1 cellular context compared by ENCODE assay signal in the genomic region with DNA sequence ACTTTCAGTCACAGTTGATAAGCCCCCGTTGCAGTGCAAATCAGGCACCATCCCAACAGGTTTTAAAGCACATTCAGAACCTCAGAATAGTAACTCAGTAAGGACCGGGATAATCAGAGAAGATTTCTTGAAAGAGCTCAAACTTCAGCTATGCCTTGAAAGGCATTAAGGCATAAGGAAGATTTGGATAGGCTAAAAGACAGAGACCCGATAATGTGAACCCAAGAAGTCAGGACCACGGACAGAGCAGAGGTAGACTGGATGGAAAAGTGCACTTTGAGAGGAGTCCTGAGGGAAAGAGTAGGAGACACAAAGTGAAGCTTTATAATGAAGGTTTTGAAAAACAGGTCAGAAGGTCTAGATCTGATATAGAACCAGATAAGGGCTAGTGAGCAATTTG.
TF ChIP-seq lines count a peak whose summit lies in the region.

No MANE protein-coding gene starts in this region.

TF ChIP-seq in HepG2, 621 proteins besides CTCF, POLR2A, EP300 and RAD21 (continued from another document):
- TF ChIP-seq REST (IDR thresholded peaks at IDR 0.05; ENCODE audit: borderline replicate concordance in 1 of 2, low read depth in 1 of 2, low read length in 2 of 2), result peak; percentile 70 to 98
- TF ChIP-seq RFX3 (CRISPR knock-in tag; IDR thresholded peaks at IDR 0.05), result no peak
- TF ChIP-seq ZNF607 (CRISPR knock-in tag; IDR thresholded peaks at IDR 0.05; ENCODE audit: borderline replicate concordance), result no peak
- TF ChIP-seq KLF6 (CRISPR knock-in tag; IDR thresholded peaks at IDR 0.05), result 0 out of 2 replicates have a peak, but pooled peaks have one; percentile 43
- TF ChIP-seq WIZ (CRISPR knock-in tag; IDR thresholded peaks at IDR 0.05), result peak; percentile 80; the same call in 1 of the 2 replicates
- TF ChIP-seq, protein P1, sequence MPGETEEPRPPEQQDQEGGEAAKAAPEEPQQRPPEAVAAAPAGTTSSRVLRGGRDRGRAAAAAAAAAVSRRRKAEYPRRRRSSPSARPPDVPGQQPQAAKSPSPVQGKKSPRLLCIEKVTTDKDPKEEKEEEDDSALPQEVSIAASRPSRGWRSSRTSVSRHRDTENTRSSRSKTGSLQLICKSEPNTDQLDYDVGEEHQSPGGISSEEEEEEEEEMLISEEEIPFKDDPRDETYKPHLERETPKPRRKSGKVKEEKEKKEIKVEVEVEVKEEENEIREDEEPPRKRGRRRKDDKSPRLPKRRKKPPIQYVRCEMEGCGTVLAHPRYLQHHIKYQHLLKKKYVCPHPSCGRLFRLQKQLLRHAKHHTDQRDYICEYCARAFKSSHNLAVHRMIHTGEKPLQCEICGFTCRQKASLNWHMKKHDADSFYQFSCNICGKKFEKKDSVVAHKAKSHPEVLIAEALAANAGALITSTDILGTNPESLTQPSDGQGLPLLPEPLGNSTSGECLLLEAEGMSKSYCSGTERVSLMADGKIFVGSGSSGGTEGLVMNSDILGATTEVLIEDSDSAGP (CRISPR knock-in tag; IDR thresholded peaks at IDR 0.05; ENCODE audit: borderline replicate concordance), result no peak
- peak; percentile 98 for TF ChIP-seq MIER2 (CRISPR knock-in tag; IDR thresholded peaks at IDR 0.05)
- 0 out of 2 replicates have a peak, but pooled peaks have one; percentile 25 for TF ChIP-seq PPARG (CRISPR knock-in tag; conservative IDR thresholded peaks at IDR 0.05)
- peak; percentile 92 for TF ChIP-seq EHMT2 (IDR thresholded peaks at IDR 0.05; ENCODE audit: borderline replicate concordance, low read depth, low read length)
- 0 out of 4 replicates have a peak, but pooled peaks of 1 of the 2 experiments have one; percentile 24 for TF ChIP-seq KLF16 (CRISPR knock-in tag; IDR thresholded peaks at IDR 0.05)
- peak; percentile 80; the same call in 1 of the 2 replicates for TF ChIP-seq TSC22D2 (CRISPR knock-in tag; IDR thresholded peaks at IDR 0.05; ENCODE audit: borderline replicate concordance)
- 0 out of 2 replicates have a peak, but pooled peaks have one; percentile 17 for TF ChIP-seq RARA (CRISPR knock-in tag; IDR thresholded peaks at IDR 0.05)
- TF ChIP-seq TBP (CRISPR knock-in tag; IDR thresholded peaks at IDR 0.05), result no peak
- TF ChIP-seq ZBTB7B (CRISPR knock-in tag; IDR thresholded peaks at IDR 0.05), result no peak
- 0 out of 2 replicates have a peak, but pooled peaks have one; percentile 49 for TF ChIP-seq HDAC2 (CRISPR knock-in tag; IDR thresholded peaks at IDR 0.05)
- TF ChIP-seq ZNF615 (CRISPR knock-in tag; IDR thresholded peaks at IDR 0.05; ENCODE audit: borderline replicate concordance), result no peak
- no peak for TF ChIP-seq SNRNP70 (IDR thresholded peaks at IDR 0.05; ENCODE audit: low read depth, low read length)
- TF ChIP-seq HNF4A (CRISPR knock-in tag; IDR thresholded peaks at IDR 0.05), result no peak
- TF ChIP-seq, protein P2, sequence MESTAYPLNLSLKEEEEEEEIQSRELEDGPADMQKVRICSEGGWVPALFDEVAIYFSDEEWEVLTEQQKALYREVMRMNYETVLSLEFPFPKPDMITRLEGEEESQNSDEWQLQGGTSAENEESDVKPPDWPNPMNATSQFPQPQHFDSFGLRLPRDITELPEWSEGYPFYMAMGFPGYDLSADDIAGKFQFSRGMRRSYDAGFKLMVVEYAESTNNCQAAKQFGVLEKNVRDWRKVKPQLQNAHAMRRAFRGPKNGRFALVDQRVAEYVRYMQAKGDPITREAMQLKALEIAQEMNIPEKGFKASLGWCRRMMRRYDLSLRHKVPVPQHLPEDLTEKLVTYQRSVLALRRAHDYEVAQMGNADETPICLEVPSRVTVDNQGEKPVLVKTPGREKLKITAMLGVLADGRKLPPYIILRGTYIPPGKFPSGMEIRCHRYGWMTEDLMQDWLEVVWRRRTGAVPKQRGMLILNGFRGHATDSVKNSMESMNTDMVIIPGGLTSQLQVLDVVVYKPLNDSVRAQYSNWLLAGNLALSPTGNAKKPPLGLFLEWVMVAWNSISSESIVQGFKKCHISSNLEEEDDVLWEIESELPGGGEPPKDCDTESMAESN (CRISPR knock-in tag; conservative IDR thresholded peaks at IDR 0.05), result no peak
- TF ChIP-seq NRL (CRISPR knock-in tag; IDR thresholded peaks at IDR 0.05; ENCODE audit: borderline replicate concordance), result no peak
- peak; percentile 15; the same call in 1 of the 2 replicates for TF ChIP-seq SAP130 (CRISPR knock-in tag; IDR thresholded peaks at IDR 0.05; ENCODE audit: low read depth)
- TF ChIP-seq ZNF644 (CRISPR knock-in tag; IDR thresholded peaks at IDR 0.05; ENCODE audit: low read depth), result 0 out of 2 replicates have a peak, but pooled peaks have one; percentile 11
- TF ChIP-seq YEATS2 (CRISPR knock-in tag; IDR thresholded peaks at IDR 0.05; ENCODE audit: borderline replicate concordance), result 0 out of 2 replicates have a peak, but pooled peaks have one; percentile 21
